ENCODE assay signal across 1 cellular context in the genomic region with DNA sequence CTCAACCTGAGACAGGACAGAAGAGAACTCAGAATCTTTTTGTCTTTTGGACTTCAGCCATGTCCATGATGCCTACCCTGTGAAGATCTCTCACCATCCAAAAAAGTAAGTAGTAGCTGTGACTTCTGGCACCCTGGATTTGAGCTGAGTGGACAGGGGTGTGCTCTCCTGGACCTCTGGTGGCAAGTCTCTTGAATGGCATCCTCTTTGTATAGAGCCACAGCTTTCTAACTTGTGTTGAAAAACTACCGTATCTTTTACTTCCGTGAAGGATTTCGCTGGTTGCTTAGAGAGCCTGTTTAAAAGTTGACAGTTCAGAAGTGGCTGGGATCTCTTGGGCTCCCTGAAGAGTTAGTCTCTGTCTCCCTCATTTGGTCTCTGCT.
TF ChIP-seq lines count a peak whose summit lies in the region.

No MANE protein-coding gene starts in this region.

TF ChIP-seq in GM23338, 12 proteins besides CTCF, POLR2A, EP300 and RAD21 (continued from another document):
- TF ChIP-seq, protein P1, sequence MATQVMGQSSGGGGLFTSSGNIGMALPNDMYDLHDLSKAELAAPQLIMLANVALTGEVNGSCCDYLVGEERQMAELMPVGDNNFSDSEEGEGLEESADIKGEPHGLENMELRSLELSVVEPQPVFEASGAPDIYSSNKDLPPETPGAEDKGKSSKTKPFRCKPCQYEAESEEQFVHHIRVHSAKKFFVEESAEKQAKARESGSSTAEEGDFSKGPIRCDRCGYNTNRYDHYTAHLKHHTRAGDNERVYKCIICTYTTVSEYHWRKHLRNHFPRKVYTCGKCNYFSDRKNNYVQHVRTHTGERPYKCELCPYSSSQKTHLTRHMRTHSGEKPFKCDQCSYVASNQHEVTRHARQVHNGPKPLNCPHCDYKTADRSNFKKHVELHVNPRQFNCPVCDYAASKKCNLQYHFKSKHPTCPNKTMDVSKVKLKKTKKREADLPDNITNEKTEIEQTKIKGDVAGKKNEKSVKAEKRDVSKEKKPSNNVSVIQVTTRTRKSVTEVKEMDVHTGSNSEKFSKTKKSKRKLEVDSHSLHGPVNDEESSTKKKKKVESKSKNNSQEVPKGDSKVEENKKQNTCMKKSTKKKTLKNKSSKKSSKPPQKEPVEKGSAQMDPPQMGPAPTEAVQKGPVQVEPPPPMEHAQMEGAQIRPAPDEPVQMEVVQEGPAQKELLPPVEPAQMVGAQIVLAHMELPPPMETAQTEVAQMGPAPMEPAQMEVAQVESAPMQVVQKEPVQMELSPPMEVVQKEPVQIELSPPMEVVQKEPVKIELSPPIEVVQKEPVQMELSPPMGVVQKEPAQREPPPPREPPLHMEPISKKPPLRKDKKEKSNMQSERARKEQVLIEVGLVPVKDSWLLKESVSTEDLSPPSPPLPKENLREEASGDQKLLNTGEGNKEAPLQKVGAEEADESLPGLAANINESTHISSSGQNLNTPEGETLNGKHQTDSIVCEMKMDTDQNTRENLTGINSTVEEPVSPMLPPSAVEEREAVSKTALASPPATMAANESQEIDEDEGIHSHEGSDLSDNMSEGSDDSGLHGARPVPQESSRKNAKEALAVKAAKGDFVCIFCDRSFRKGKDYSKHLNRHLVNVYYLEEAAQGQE (IDR thresholded peaks at IDR 0.05; ENCODE audit: unreplicated experiment) = no peak
- TF ChIP-seq POLR2AphosphoS5 (IDR thresholded peaks at IDR 0.05; ENCODE audit: low read depth) = no peak
TF ChIP-seq in GM23338: peak in this region for 0.
